In the genomic region with DNA sequence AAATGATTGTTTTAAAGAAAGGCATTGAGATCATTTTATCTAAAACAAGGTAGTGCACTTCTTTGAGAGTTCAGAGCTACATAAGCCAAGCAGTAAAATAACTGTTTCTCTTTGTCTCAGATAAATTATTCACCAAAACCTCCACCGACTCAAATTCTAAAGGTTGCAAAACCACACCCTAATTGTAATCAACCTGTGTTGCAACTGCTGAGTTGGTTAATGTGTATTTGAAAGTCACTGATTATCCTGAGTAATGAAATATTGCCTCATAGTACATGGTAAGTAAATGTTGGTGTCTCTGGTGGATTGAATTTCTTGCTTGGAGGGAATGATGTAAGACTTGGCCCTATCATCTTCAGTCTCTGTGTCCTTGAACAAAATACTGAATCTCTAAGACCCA, we compare ENCODE assay signal across 18 cellular contexts. TPM values are rescaled to one million over a fixed set of nuclear protein-coding genes. Genes with fewer than 3 reads are reported as not detected.
DNase-seq lines count a peak whose midpoint lies in the region; ATAC-seq, FAIRE-seq and TF ChIP-seq lines count a peak whose summit lies in the region.
"Had no signal": no experiment of that assay in that cellular context is flagged by ENCODE, and none has a peak within 500 bp of the region (broad histone marks: within the 10 kb centered on the region; RNA-seq: fewer than 3 reads in every experiment).

No MANE protein-coding gene starts in this region.

- intact Hi-C loops in pancreas (cut with DNase I) = no loop called here

- TF ChIP-seq CTCF in foreskin keratinocyte (conservative IDR thresholded peaks at IDR 0.05) (no peak), pancreas (IDR thresholded peaks at IDR 0.05) (no peak)

- CTCF ChIA-PET in T-cell (lab: Charles Lee) = no interaction called here

- no peaks in the 10 kb centered on the region for H3K4me1 ChIP-seq in foreskin keratinocyte
- no peaks in the 10 kb centered on the region for H3K4me1 ChIP-seq in pancreas
- H3K4me1 ChIP-seq: prostate gland had no signal

- WGBS in pancreas, 2 donors = 0% methylated on average over 1 of the region's 1 CpG

- no peak overlapping the region for H3K27ac ChIP-seq in foreskin keratinocyte
- peak overlapping the region in 1 of 4 donors; percentile 15 for H3K27ac ChIP-seq in pancreas
- H3K27ac ChIP-seq: prostate gland had no signal

- POLR2A ChIA-PET in T-cell (lab: Charles Lee) = no interaction called here

- no peak overlapping the region for H3K27ac Mint-ChIP-seq in T-cell
- H3K27ac Mint-ChIP-seq: activated CD4-positive, alpha-beta memory T cell treated with anti-CD3 and anti-CD28 coated beads for 36 hours; activated naive CD8-positive, alpha-beta T cell treated with anti-CD3 and anti-CD28 coated beads, Interleukin-2, amount 50 U/mL, for 24 hours; activated T-helper 1 cell treated with anti-CD3 and anti-CD28 coated beads, Interleukin-12 subunit alpha, Interleukin-12 subunit beta, Interleukin-2, Interleukin-4 antibody, amounts not matched to agents 30 ng/mL and 10 ng/mL and 1 ng/mL, durations not matched to agents 14 hours and 24 hours and 36 hours; CD14-positive monocyte had no signal

- no peaks in the 10 kb centered on the region for H3K36me3 ChIP-seq in pancreas
- H3K36me3 ChIP-seq: prostate gland had no signal

- H3K27me3 ChIP-seq in foreskin keratinocyte (no peaks in the 10 kb centered on the region), pancreas (no peaks in the 10 kb centered on the region)

- no peak for FAIRE-seq in pancreas (lab: Jason Lieb, UNC)
- FAIRE-seq: endometrium had no signal

- no peak overlapping the region for H3K4me3 Mint-ChIP-seq in T-cell
- H3K4me3 Mint-ChIP-seq: activated CD4-positive, alpha-beta memory T cell treated with anti-CD3 and anti-CD28 coated beads for 36 hours; activated naive CD8-positive, alpha-beta T cell treated with anti-CD3 and anti-CD28 coated beads, Interleukin-2, amount 50 U/mL, for 24 hours; activated T-helper 1 cell treated with anti-CD3 and anti-CD28 coated beads, Interleukin-12 subunit alpha, Interleukin-12 subunit beta, Interleukin-2, Interleukin-4 antibody, amounts not matched to agents 30 ng/mL and 10 ng/mL and 1 ng/mL, durations not matched to agents 14 hours and 24 hours and 36 hours; CD14-positive monocyte had no signal

- no peaks in the 10 kb centered on the region for H3K9me3 ChIP-seq in pancreas
- H3K9me3 ChIP-seq: prostate gland had no signal

- no peaks in the 10 kb centered on the region for H3K4me1 Mint-ChIP-seq in T-cell
- H3K4me1 Mint-ChIP-seq: activated naive CD8-positive, alpha-beta T cell treated with anti-CD3 and anti-CD28 coated beads, Interleukin-2, amount 50 U/mL, for 24 hours; CD14-positive monocyte had no signal

- no peaks in the 10 kb centered on the region for H3K27me3 Mint-ChIP-seq in T-cell
- H3K27me3 Mint-ChIP-seq: activated CD4-positive, alpha-beta memory T cell treated with anti-CD3 and anti-CD28 coated beads for 36 hours; activated naive CD8-positive, alpha-beta T cell treated with anti-CD3 and anti-CD28 coated beads, Interleukin-2, amount 50 U/mL, for 24 hours had no signal

- peak; percentile 8 to 32 for DNase-seq in foreskin keratinocyte
- no peak for DNase-seq in pancreas
- no peak for DNase-seq in T-cell
- DNase-seq in NCI-H2171 (lab: John Stamatoyannopoulos, UW) = no peak
- DNase-seq in activated CD4-positive, alpha-beta T cell treated with anti-CD3 and anti-CD28 coated beads for 48 hours = no peak
- DNase-seq: activated CD4-positive, alpha-beta memory T cell treated with anti-CD3 and anti-CD28 coated beads for 36 hours; activated naive CD8-positive, alpha-beta T cell treated with anti-CD3 and anti-CD28 coated beads, Interleukin-2, amount 50 U/mL, for 24 hours; cerebellar nuclear complex; DND-41; NCI-H1048; NCI-H226; stimulated activated CD4-positive, alpha-beta T cell treated with anti-CD3 and anti-CD28 coated beads, Interleukin-15, amount 100 ng/mL, for 24 hours had no signal

- no peaks in the 10 kb centered on the region for H3K36me3 Mint-ChIP-seq in T-cell
- H3K36me3 Mint-ChIP-seq: activated CD4-positive, alpha-beta memory T cell treated with anti-CD3 and anti-CD28 coated beads for 36 hours; CD14-positive monocyte had no signal

- ATAC-seq in GM19463 (IDR thresholded peaks at IDR 0.05; ENCODE audit: unreplicated experiment) = peak; percentile 77
- ATAC-seq in HG03457 (IDR thresholded peaks at IDR 0.05; ENCODE audit: unreplicated experiment) = peak; percentile 83
- ATAC-seq in foreskin keratinocyte = no peak
- ATAC-seq in pancreas = peak; percentile 78 to 84 (median 82)
- ATAC-seq in T-cell (replicated peaks in 1 of 4) = no peak
- ATAC-seq: activated naive CD8-positive, alpha-beta T cell treated with anti-CD3 and anti-CD28 coated beads, Interleukin-2, amount 50 U/mL, for 24 hours had no signal

- peaks cover 2 to 4% (median 3%) of the 10 kb centered on the region in 3 donors for H3K9me3 Mint-ChIP-seq in T-cell
- H3K9me3 Mint-ChIP-seq: activated naive CD8-positive, alpha-beta T cell treated with anti-CD3 and anti-CD28 coated beads, Interleukin-2, amount 50 U/mL, for 24 hours; activated T-helper 1 cell treated with anti-CD3 and anti-CD28 coated beads, Interleukin-12 subunit alpha, Interleukin-12 subunit beta, Interleukin-2, Interleukin-4 antibody, amounts not matched to agents 30 ng/mL and 10 ng/mL and 1 ng/mL, durations not matched to agents 14 hours and 24 hours and 36 hours had no signal

- H3K4me3 ChIP-seq in pancreas = no peak overlapping the region
- H3K4me3 ChIP-seq: prostate gland had no signal

RNA-seq across cellular contexts. Expression of gene CYP2C9, which starts 35.9 kb away (rescaled TPM):
- total RNA-seq in foreskin keratinocyte (not detected in 2 replicates), pancreas (1 to 10 TPM in 1 of 6 donors, under 1 TPM in 4, not detected in 1; 0.23 to 1.4 (median 0.28) TPM), T-cell (under 1 TPM in 3 of 5 donors, not detected in 2; 0.32 to 0.55 (median 0.36) TPM)
- polyA plus RNA-seq in foreskin keratinocyte (not detected in 2 replicates), pancreas (under 1 TPM; 0.11 to 0.89 TPM)
- total RNA-seq: activated T-helper 1 cell treated with anti-CD3 and anti-CD28 coated beads, Interleukin-12 subunit alpha, Interleukin-12 subunit beta, Interleukin-2, Interleukin-4 antibody, amounts not matched to agents 30 ng/mL and 10 ng/mL and 1 ng/mL, durations not matched to agents 14 hours and 24 hours and 36 hours; prostate gland had no signal
- polyA plus RNA-seq: CD14-positive monocyte had no signal

Comparison
In these comparisons a context has a peak if more than half of its experiments do, and no peak if none do; other contexts are left out.
1. ATAC-seq: peak in GM19463 (single experiment), HG03457 (single experiment) and pancreas (4 of 4); none in foreskin keratinocyte (single experiment) and T-cell (0 of 4).
2. DNase-seq: peak in foreskin keratinocyte (2 of 2); none in pancreas (0 of 6), T-cell (0 of 34), NCI-H2171 (single experiment) and activated CD4-positive, alpha-beta T cell treated with anti-CD3 and anti-CD28 coated beads for 48 hours (single experiment).